In genomic region chr13:46051958-46052313, GRCh38 we compare ENCODE assay signal across 8 cellular contexts. TPM values are rescaled to one million over a fixed set of nuclear protein-coding genes. Genes with fewer than 3 reads are reported as not detected.
DNase-seq lines count a peak whose midpoint lies in the region; ATAC-seq and TF ChIP-seq lines count a peak whose summit lies in the region.

No MANE protein-coding gene starts in this region.

- H3K9me3 Mint-ChIP-seq in activated T-cell treated with anti-CD3 and anti-CD28 coated beads, Interleukin-2, amount 50 U/mL, for 4 hours: no peaks in the 10 kb centered on the region

- H3K4me3 ChIP-seq in SU-DHL-6 (ENCODE audit: insufficient read depth, low read length, poor library complexity, severe bottlenecking): peak overlapping the region; percentile 80
- H3K4me3 ChIP-seq in gastroesophageal sphincter: peak overlapping the region; percentile 67 to 87
- peak overlapping the region; percentile 72 to 95 (median 88) for H3K4me3 ChIP-seq in sigmoid colon

- peaks cover 10% of the 10 kb centered on the region for H3K27me3 Mint-ChIP-seq in activated T-cell treated with anti-CD3 and anti-CD28 coated beads, Interleukin-2, amount 50 U/mL, for 4 hours (ENCODE audit: low read depth)

- H3K9me3 ChIP-seq in SU-DHL-6 (ENCODE audit: insufficient read depth, low read length): no peaks in the 10 kb centered on the region
- H3K9me3 ChIP-seq in gastroesophageal sphincter: no peaks in the 10 kb centered on the region
- no peaks in the 10 kb centered on the region for H3K9me3 ChIP-seq in sigmoid colon

- H3K4me1 Mint-ChIP-seq in activated T-cell treated with anti-CD3 and anti-CD28 coated beads, Interleukin-2, amount 50 U/mL, for 4 hours (ENCODE audit: low read depth): peaks cover 39% of the 10 kb centered on the region

- H4K20me1 ChIP-seq in SU-DHL-6 (ENCODE audit: low read depth, low read length): peaks cover 11% of the 10 kb centered on the region; the same call in 1 of the 2 replicates

- peaks cover 5 to 41% (median 8%) of the 10 kb centered on the region in 3 donors for H3K4me1 ChIP-seq in gastroesophageal sphincter
- H3K4me1 ChIP-seq in sigmoid colon: peaks cover 0 to 38% (median 20%) of the 10 kb centered on the region in 4 donors

- peak overlapping the region; percentile 96 for H3K4me2 ChIP-seq in SU-DHL-6 (ENCODE audit: low read depth, low read length, poor library complexity, severe bottlenecking)

- H3K79me2 ChIP-seq in SU-DHL-6 (ENCODE audit: insufficient read depth, low read length): peaks cover 65% of the 10 kb centered on the region

- TF ChIP-seq POLR2A in gastroesophageal sphincter (IDR thresholded peaks at IDR 0.05) (no peak), sigmoid colon (IDR thresholded peaks at IDR 0.05) (no peak)

- H3K36me3 Mint-ChIP-seq in activated T-cell treated with anti-CD3 and anti-CD28 coated beads, Interleukin-2, amount 50 U/mL, for 4 hours (ENCODE audit: insufficient read depth): peaks cover 2% of the 10 kb centered on the region

- TF ChIP-seq EP300 in gastroesophageal sphincter (IDR thresholded peaks at IDR 0.05) (no peak), sigmoid colon (IDR thresholded peaks at IDR 0.05) (no peak)

- H3K36me3 ChIP-seq in SU-DHL-6 (ENCODE audit: low read length) (no peaks in the 10 kb centered on the region), gastroesophageal sphincter (no peaks in the 10 kb centered on the region), sigmoid colon (no peaks in the 10 kb centered on the region)

- no peak for DNase-seq in activated T-cell treated with anti-CD3 and anti-CD28 coated beads, Interleukin-2, amount 50 U/mL, for 4 hours
- DNase-seq in activated T-cell treated with anti-CD3 and anti-CD28 coated beads for 4 hours: no peak
- DNase-seq in sigmoid colon: no peak
- DNase-seq in activated gamma-delta T cell (lab: John Stamatoyannopoulos, UW): no peak
- DNase-seq in stimulated activated CD4-positive, alpha-beta T cell treated with anti-CD3 and anti-CD28 coated beads, Interleukin-4, amount 100 ng/mL, for 1 hour: no peak

- H3K9ac ChIP-seq in SU-DHL-6 (ENCODE audit: low read length): peak overlapping the region; percentile 81

- WGBS in gastroesophageal sphincter (ENCODE audit: low coverage in 1 of 2), 2 donors: 0 to 2% methylated on average over 6 to 7 of the region's 7 CpGs
- 0 to 1% methylated on average over 7 of the region's 7 CpGs for WGBS in sigmoid colon, 2 donors

- H2AFZ ChIP-seq in SU-DHL-6 (ENCODE audit: low read depth, low read length, severe bottlenecking): peak overlapping the region; percentile 82

- H3K9me2 ChIP-seq in SU-DHL-6 (replicated peaks; ENCODE audit: insufficient read depth, low read length): no peaks in the 10 kb centered on the region

- no peak for TF ChIP-seq CTCF in SU-DHL-6 (IDR thresholded peaks at IDR 0.05; ENCODE audit: insufficient read depth, low read length, poor library complexity, severe bottlenecking)
- TF ChIP-seq CTCF in gastroesophageal sphincter (IDR thresholded peaks at IDR 0.05): no peak
- TF ChIP-seq CTCF in sigmoid colon (IDR thresholded peaks at IDR 0.05): no peak

- peak overlapping the region; percentile 91 for H3K4me3 Mint-ChIP-seq in activated T-cell treated with anti-CD3 and anti-CD28 coated beads, Interleukin-2, amount 50 U/mL, for 4 hours

- intact Hi-C loops in sigmoid colon (cut with DNase I): no loop called here

- H3K27me3 ChIP-seq in SU-DHL-6 (ENCODE audit: low read length) (no peaks in the 10 kb centered on the region), gastroesophageal sphincter (no peaks in the 10 kb centered on the region), sigmoid colon (no peaks in the 10 kb centered on the region)

- H3F3A ChIP-seq in SU-DHL-6 (ENCODE audit: insufficient read depth): peaks cover 9% of the 10 kb centered on the region

- H3K27ac ChIP-seq in SU-DHL-6 (ENCODE audit: low read depth, low read length) (peak overlapping the region; percentile 86), gastroesophageal sphincter (peak overlapping the region; percentile 71 to 94 (median 92)), sigmoid colon (peak overlapping the region; percentile 89 to 95 (median 92))

- ATAC-seq in activated T-cell treated with anti-CD3 and anti-CD28 coated beads, Interleukin-2, amount 50 U/mL, for 4 hours: peak in 1 of 2 donors; percentile 18
- ATAC-seq in gastroesophageal sphincter (peak; percentile 7), GM19395 (IDR thresholded peaks at IDR 0.05; ENCODE audit: unreplicated experiment) (no peak)

RNA-seq across cellular contexts. Expression of gene ZC3H13, which starts 0.6 kb away (rescaled TPM):
- total RNA-seq in activated T-cell treated with anti-CD3 and anti-CD28 coated beads, Interleukin-2, amount 50 U/mL, for 4 hours: 10 to 100 TPM; 52.2 to 59.7 (median 56.1) TPM
- total RNA-seq in gastroesophageal sphincter (10 to 100 TPM; 31.6 to 49.7 (median 38.0) TPM), sigmoid colon (10 to 100 TPM; 30.9 to 45.3 (median 36.8) TPM)
- polyA plus RNA-seq in sigmoid colon: 10 to 100 TPM in 1 of 3 donors, 1 to 10 TPM in 2; 5.8 to 13.3 (median 9.0) TPM

RNA-seq across cellular contexts. Expression of gene CPB2, which starts 52.9 kb away (rescaled TPM):
- under 1 TPM; 0.11 to 0.23 (median 0.21) TPM for total RNA-seq in activated T-cell treated with anti-CD3 and anti-CD28 coated beads, Interleukin-2, amount 50 U/mL, for 4 hours
- total RNA-seq in gastroesophageal sphincter (not detected), sigmoid colon (not detected)
- polyA plus RNA-seq in sigmoid colon: not detected
